18 cellular contexts compared by ENCODE assay signal in genomic region chr9:18666348-18666747, GRCh38.
DNase-seq lines count a peak whose midpoint lies in the region; ATAC-seq and TF ChIP-seq lines count a peak whose summit lies in the region.
"Had no signal": no experiment of that assay in that cellular context is flagged by ENCODE, and none has a peak within 500 bp of the region (broad histone marks: within the 10 kb centered on the region; RNA-seq: fewer than 3 reads in every experiment).

No MANE protein-coding gene starts in this region.

- no peaks in the 10 kb centered on the region for H3K9me3 ChIP-seq in GM23248 (ENCODE audit: low read depth)

- H3K79me2 ChIP-seq in GM23248 (ENCODE audit: insufficient read depth), result peaks cover 50% of the 10 kb centered on the region

- no peak for TF ChIP-seq CTCF in fibroblast of mammary gland (conservative IDR thresholded peaks at IDR 0.05; ENCODE audit: control insufficient read depth, insufficient read depth, low read depth, low read length)

- H3K9ac ChIP-seq in GM23248, result no peak overlapping the region

- H3K36me3 Mint-ChIP-seq in natural killer cell treated with Interleukin-12 subunit alpha and Interleukin-12 subunit beta and Interleukin-15 and Interleukin-18, amount 100 ng/mL, for 72 hours, result no peaks in the 10 kb centered on the region
- H3K36me3 Mint-ChIP-seq: brain; stimulated activated naive B cell treated with anti-CD40 and anti-IgM and Interleukin-4, amounts not matched to agents 10 μg/mL and 1 μg/mL and 100 μg/mL, for 72 hours; T-cell had no signal

- DNase-seq in GM23248, result peak; percentile 27
- peak; percentile 7 for DNase-seq in SW480 (ENCODE audit: low spot score)
- peak; percentile 60 for DNase-seq in fibroblast of mammary gland (ENCODE audit: low read depth)
- DNase-seq in sciatic nerve (ENCODE audit: low spot score), result no peak
- DNase-seq in hippocampal formation (lab: John Stamatoyannopoulos, UW), result no peak
- no peak for DNase-seq in posterior vena cava (ENCODE audit: low spot score)
- DNase-seq in natural killer cell treated with Interleukin-12 subunit alpha and Interleukin-12 subunit beta and Interleukin-15 and Interleukin-18, amount 100 ng/mL, for 72 hours (ENCODE audit: low spot score), result no peak
- DNase-seq: activated naive CD4-positive, alpha-beta T cell treated with anti-CD3 and anti-CD28 coated beads for 36 hours; erythroblast; hypothalamus; kidney; midbrain; NCI-H1930; stimulated activated naive B cell treated with anti-CD40 and anti-IgM and Interleukin-4, amounts not matched to agents 10 μg/mL and 1 μg/mL and 100 μg/mL, for 72 hours; T-cell had no signal

- peaks cover 90% of the 10 kb centered on the region for H3K36me3 ChIP-seq in GM23248 (ENCODE audit: low read depth)

- H4K20me1 ChIP-seq in GM23248 (ENCODE audit: insufficient read depth), result no peaks in the 10 kb centered on the region

- no peaks in the 10 kb centered on the region for H3K9me3 Mint-ChIP-seq in natural killer cell treated with Interleukin-12 subunit alpha and Interleukin-12 subunit beta and Interleukin-15 and Interleukin-18, amount 100 ng/mL, for 72 hours
- H3K9me3 Mint-ChIP-seq: activated naive CD4-positive, alpha-beta T cell treated with anti-CD3 and anti-CD28 coated beads for 36 hours; GM23338; neural crest cell; stimulated activated naive B cell treated with anti-CD40 and anti-IgM and Interleukin-4, amounts not matched to agents 10 μg/mL and 1 μg/mL and 100 μg/mL, for 72 hours had no signal

- H3F3A ChIP-seq in GM23248 (ENCODE audit: insufficient read depth), result peaks cover 49% of the 10 kb centered on the region

- peaks cover 0 to 19% of the 10 kb centered on the region in 2 donors for H3K27me3 Mint-ChIP-seq in natural killer cell treated with Interleukin-12 subunit alpha and Interleukin-12 subunit beta and Interleukin-15 and Interleukin-18, amount 100 ng/mL, for 72 hours
- H3K27me3 Mint-ChIP-seq: brain; stimulated activated naive B cell treated with anti-CD40 and anti-IgM and Interleukin-4, amounts not matched to agents 10 μg/mL and 1 μg/mL and 100 μg/mL, for 72 hours had no signal

- in situ Hi-C loops in GM23248 (cut with MboI), result no loop called here

- no peak overlapping the region for H3K4me2 ChIP-seq in GM23248 (ENCODE audit: unreplicated experiment)
- H3K4me2 ChIP-seq: GM23338 had no signal

- no peaks in the 10 kb centered on the region for H3K27me3 ChIP-seq in GM23248 (replicated peaks; ENCODE audit: insufficient read depth)

- no peak overlapping the region for H3K27ac Mint-ChIP-seq in natural killer cell treated with Interleukin-12 subunit alpha and Interleukin-12 subunit beta and Interleukin-15 and Interleukin-18, amount 100 ng/mL, for 72 hours
- H3K27ac Mint-ChIP-seq: activated naive CD4-positive, alpha-beta T cell treated with anti-CD3 and anti-CD28 coated beads for 36 hours; GM23338; stimulated activated naive B cell treated with anti-CD40 and anti-IgM and Interleukin-4, amounts not matched to agents 10 μg/mL and 1 μg/mL and 100 μg/mL, for 72 hours; T-cell had no signal

- peak; percentile 87 for ATAC-seq in sciatic nerve
- ATAC-seq in natural killer cell treated with Interleukin-12 subunit alpha and Interleukin-12 subunit beta and Interleukin-15 and Interleukin-18, amount 100 ng/mL, for 72 hours, result no peak
- ATAC-seq: GM23338; stimulated activated naive B cell treated with anti-CD40 and anti-IgM and Interleukin-4, amounts not matched to agents 10 μg/mL and 1 μg/mL and 100 μg/mL, for 72 hours; T-cell had no signal

- H3K4me3 Mint-ChIP-seq in natural killer cell treated with Interleukin-12 subunit alpha and Interleukin-12 subunit beta and Interleukin-15 and Interleukin-18, amount 100 ng/mL, for 72 hours, result no peak overlapping the region
- H3K4me3 Mint-ChIP-seq: activated naive CD4-positive, alpha-beta T cell treated with anti-CD3 and anti-CD28 coated beads for 36 hours; GM23338; neural crest cell; stimulated activated naive B cell treated with anti-CD40 and anti-IgM and Interleukin-4, amounts not matched to agents 10 μg/mL and 1 μg/mL and 100 μg/mL, for 72 hours; T-cell had no signal

- no peaks in the 10 kb centered on the region for H3K4me1 Mint-ChIP-seq in natural killer cell treated with Interleukin-12 subunit alpha and Interleukin-12 subunit beta and Interleukin-15 and Interleukin-18, amount 100 ng/mL, for 72 hours (ENCODE audit: low read depth in 2 of 2)
- H3K4me1 Mint-ChIP-seq: neural crest cell; stimulated activated naive B cell treated with anti-CD40 and anti-IgM and Interleukin-4, amounts not matched to agents 10 μg/mL and 1 μg/mL and 100 μg/mL, for 72 hours; T-cell had no signal

- no peak overlapping the region for H2AFZ ChIP-seq in GM23248
- H2AFZ ChIP-seq: GM23338 had no signal

- 54 to 59% methylated on average over 2 of the region's 2 CpGs for WGBS in GM23248 (ENCODE audit: low coverage in 1 of 2, low lambda C conversion rate in 2 of 2, missing lambda C conversion rate in 2 of 2), 2 experiments

- intact Hi-C loops in sciatic nerve (cut with DNase I), result no loop called here
- intact Hi-C loops in posterior vena cava (cut with DNase I), result no loop called here

- peaks cover 18% of the 10 kb centered on the region for H3K4me1 ChIP-seq in GM23248 (ENCODE audit: insufficient read depth)

- no peak overlapping the region for H3K27ac ChIP-seq in GM23248

- no peak overlapping the region for H3K4me3 ChIP-seq in GM23248
- no peak overlapping the region for H3K4me3 ChIP-seq in fibroblast of mammary gland (ENCODE audit: control insufficient read depth, low read depth, low read length)
- H3K4me3 ChIP-seq: GM23338 had no signal

- H3K9me2 ChIP-seq in GM23248 (ENCODE audit: insufficient read depth), result no peaks in the 10 kb centered on the region

Comparison
In these comparisons a context has a peak if more than half of its experiments do, and no peak if none do; other contexts are left out.
1. DNase-seq: peak in GM23248 (single experiment), SW480 (single experiment) and fibroblast of mammary gland (single experiment); none in sciatic nerve (single experiment), hippocampal formation (0 of 2), posterior vena cava (single experiment) and natural killer cell treated with Interleukin-12 subunit alpha and Interleukin-12 subunit beta and Interleukin-15 and Interleukin-18, amount 100 ng/mL, for 72 hours (single experiment).